ENCODE assay signal across 10 cellular contexts in the genomic region with DNA sequence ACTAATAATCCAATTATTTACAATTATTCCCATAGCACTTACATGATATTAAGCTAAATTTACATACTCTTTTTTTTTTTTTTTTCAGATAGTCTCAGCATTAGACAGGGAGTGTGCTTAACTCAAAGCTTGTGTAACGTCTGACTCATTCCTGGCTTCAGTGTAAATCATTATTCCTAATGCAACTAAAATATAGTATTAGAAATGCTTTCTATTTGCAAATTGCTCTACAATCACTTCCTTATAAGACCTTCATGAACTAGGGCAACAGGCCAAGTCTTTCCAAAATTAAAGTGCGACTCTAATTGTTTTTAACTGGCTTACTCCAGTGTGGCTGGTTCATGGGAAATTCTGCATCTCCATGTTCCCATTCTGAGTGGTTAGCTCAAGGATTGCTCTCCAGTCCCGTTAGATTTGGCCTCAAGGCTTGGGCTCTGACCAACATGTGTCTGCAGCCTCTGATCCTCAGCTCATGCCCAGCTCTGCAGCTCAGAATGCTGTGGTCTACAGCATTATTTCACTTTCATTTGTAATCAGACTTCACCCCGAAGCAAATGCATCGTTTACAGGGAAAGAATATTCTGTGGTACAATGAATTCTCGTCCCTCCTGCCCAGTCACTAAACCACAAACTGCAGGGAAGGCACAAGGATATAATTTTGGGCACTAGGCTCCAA.
DNase-seq lines count a peak whose midpoint lies in the region; ATAC-seq, FAIRE-seq and TF ChIP-seq lines count a peak whose summit lies in the region.
"Had no signal": no experiment of that assay in that cellular context is flagged by ENCODE, and none has a peak within 500 bp of the region (broad histone marks: within the 10 kb centered on the region; RNA-seq: fewer than 3 reads in every experiment).

No MANE protein-coding gene starts in this region.

- FAIRE-seq in H54 (lab: Jason Lieb, UNC), result peak; percentile 76
- FAIRE-seq: H1 had no signal

- H2AFZ ChIP-seq in OCI-LY3 (ENCODE audit: low read depth, low read length) (0 out of 2 replicates have a peak overlapping the region, but pooled peaks have one; percentile 11), hepatocyte (no peak overlapping the region)

- H3K9me3 ChIP-seq in OCI-LY3 (ENCODE audit: insufficient read depth, low read length) (no peaks in the 10 kb centered on the region), hepatocyte (ENCODE audit: low read depth) (no peaks in the 10 kb centered on the region), lower lobe of right lung (no peaks in the 10 kb centered on the region), WERI-Rb-1 (ENCODE audit: severe bottlenecking) (no peaks in the 10 kb centered on the region)

- 61% methylated on average over 6 of the region's 6 CpGs for WGBS in hepatocyte (ENCODE audit: low lambda C conversion rate, missing lambda C conversion rate)

- intact Hi-C loops in lower lobe of right lung (cut with DNase I), result no loop called here

- no peaks in the 10 kb centered on the region for H3K27me3 ChIP-seq in OCI-LY3 (ENCODE audit: low read depth, low read length)
- H3K27me3 ChIP-seq in hepatocyte, result no peaks in the 10 kb centered on the region
- H3K27me3 ChIP-seq in lower lobe of right lung (ENCODE audit: low read depth), result no peaks in the 10 kb centered on the region
- no peaks in the 10 kb centered on the region for H3K27me3 ChIP-seq in WERI-Rb-1 (ENCODE audit: insufficient read depth, low read depth, severe bottlenecking)
- H3K27me3 ChIP-seq: cardiac muscle cell had no signal

- no peak overlapping the region for H3K9ac ChIP-seq in OCI-LY3 (ENCODE audit: low read length)

- no peak for TF ChIP-seq CTCF in GM12864 (IDR thresholded peaks at IDR 0.05; ENCODE audit: low read depth, low read length, missing control alignments)
- no peak for TF ChIP-seq CTCF in OCI-LY3 (IDR thresholded peaks at IDR 0.05; ENCODE audit: low read depth, low read length)
- TF ChIP-seq CTCF in hepatocyte (IDR thresholded peaks at IDR 0.05; ENCODE audit: poor library complexity), result no peak
- TF ChIP-seq CTCF in lower lobe of right lung (IDR thresholded peaks at IDR 0.05), result no peak
- TF ChIP-seq CTCF in WERI-Rb-1 (IDR thresholded peaks at IDR 0.05; ENCODE audit: low read depth, low read length), result no peak

- H3K9me2 ChIP-seq in hepatocyte (replicated peaks; ENCODE audit: insufficient read depth), result no peaks in the 10 kb centered on the region

- H3K4me3 ChIP-seq in GM12864 (ENCODE audit: low read depth, low read length) (no peak overlapping the region; the same call in 1 of the 2 replicates), OCI-LY3 (ENCODE audit: low read length) (0 out of 2 replicates have a peak overlapping the region, but pooled peaks have one; percentile 18), hepatocyte (no peak overlapping the region), lower lobe of right lung (no peak overlapping the region), WERI-Rb-1 (ENCODE audit: low read depth, low read length) (no peak overlapping the region)
- H3K4me3 ChIP-seq: cardiac muscle cell had no signal

- H3K4me2 ChIP-seq in OCI-LY3 (ENCODE audit: low read length) (peak overlapping the region; percentile 43), hepatocyte (peak overlapping the region; percentile 13)

- H3K27ac ChIP-seq in OCI-LY3 (ENCODE audit: low read length) (no peak overlapping the region), hepatocyte (peak overlapping the region; percentile 27), lower lobe of right lung (no peak overlapping the region), WERI-Rb-1 (no peak overlapping the region)
- H3K27ac ChIP-seq: cardiac muscle cell had no signal

- no peaks in the 10 kb centered on the region for H4K20me1 ChIP-seq in OCI-LY3 (ENCODE audit: insufficient read depth, low read length)
- H4K20me1 ChIP-seq in hepatocyte (ENCODE audit: insufficient read depth, poor library complexity, severe bottlenecking), result no peaks in the 10 kb centered on the region

- H3K79me2 ChIP-seq in OCI-LY3 (ENCODE audit: low read length), result no peaks in the 10 kb centered on the region
- H3K79me2 ChIP-seq in hepatocyte, result no peaks in the 10 kb centered on the region

- TF ChIP-seq POLR2A in H54 (IDR thresholded peaks at IDR 0.05; ENCODE audit: low read depth, low read length), result no peak

- ATAC-seq in lower lobe of right lung, result no peak

- H3K36me3 ChIP-seq in OCI-LY3 (replicated peaks; ENCODE audit: low read depth, low read length) (no peaks in the 10 kb centered on the region), hepatocyte (replicated peaks; ENCODE audit: insufficient read depth, low read depth) (no peaks in the 10 kb centered on the region), lower lobe of right lung (no peaks in the 10 kb centered on the region), WERI-Rb-1 (no peaks in the 10 kb centered on the region)
- H3K36me3 ChIP-seq: cardiac muscle cell had no signal

- peak; percentile 19 for DNase-seq in GM12864 (ENCODE audit: low read depth)
- DNase-seq in H54 (ENCODE audit: insufficient read length, low spot score), result peak; percentile 10
- DNase-seq in hepatocyte (ENCODE audit: low spot score), result peak; percentile 26
- no peak for DNase-seq in NCI-H187 (lab: John Stamatoyannopoulos, UW)
- no peak for DNase-seq in lower lobe of right lung
- DNase-seq in activated CD4-positive, CD25-positive, alpha-beta regulatory T cell treated with anti-CD3 and anti-CD28 coated beads, Interleukin-2, amount 50 U/mL, for 72 hours, result no peak
- DNase-seq in WERI-Rb-1, result no peak

- peaks cover 9% of the 10 kb centered on the region for H3K4me1 ChIP-seq in OCI-LY3 (ENCODE audit: low read length)
- H3K4me1 ChIP-seq in hepatocyte (ENCODE audit: insufficient read depth), result peaks cover 16% of the 10 kb centered on the region
- H3K4me1 ChIP-seq in lower lobe of right lung, result no peaks in the 10 kb centered on the region

Comparison
In these comparisons a context has a peak if more than half of its experiments do, and no peak if none do; other contexts are left out.
1. DNase-seq: peak in GM12864 (single experiment), H54 (single experiment) and hepatocyte (single experiment); none in NCI-H187 (0 of 2), lower lobe of right lung (single experiment), activated CD4-positive, CD25-positive, alpha-beta regulatory T cell treated with anti-CD3 and anti-CD28 coated beads, Interleukin-2, amount 50 U/mL, for 72 hours (single experiment) and WERI-Rb-1 (single experiment).